In the genomic region with DNA sequence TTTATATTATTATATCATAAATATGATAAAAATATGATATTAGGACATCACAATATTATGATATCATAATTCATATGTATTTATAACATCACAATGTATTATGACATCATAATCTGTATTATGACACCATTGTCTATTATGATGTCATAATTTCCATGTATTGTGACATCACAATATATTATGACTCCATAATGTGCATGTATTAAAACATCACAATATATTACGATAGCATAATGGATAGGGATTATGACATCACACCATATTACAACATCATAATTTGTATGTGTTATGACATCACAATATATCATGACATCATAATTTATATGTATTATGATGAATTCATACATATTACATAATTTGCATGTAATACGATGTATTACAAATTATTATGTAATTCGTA, we compare ENCODE assay signal across 29 cellular contexts.
"Had no signal": no experiment of that assay in that cellular context is flagged by ENCODE, and none has a peak within 500 bp of the region (broad histone marks: within the 10 kb centered on the region; RNA-seq: fewer than 3 reads in every experiment).

No MANE protein-coding gene starts in this region.

- H3K9me3 ChIP-seq: SJCRH30 had no signal

- H3K4me3 ChIP-seq: SJCRH30, SK-N-MC had no signal

- H3K27ac Mint-ChIP-seq: activated CD4-positive, alpha-beta T cell treated with anti-CD3 and anti-CD28 coated beads for 36 hours; activated CD4-positive, alpha-beta T cell treated with anti-CD3 and anti-CD28 coated beads, Interleukin-2, amount 10 ng/mL, durations not matched to agents 7 days and 5 days; activated CD8-positive, alpha-beta T cell treated with anti-CD3 and anti-CD28 coated beads, Interleukin-2, amount 10 ng/mL, durations not matched to agents 7 days and 5 days; activated naive CD4-positive, alpha-beta T cell treated with anti-CD3 and anti-CD28 coated beads for 36 hours; activated naive CD4-positive, alpha-beta T cell treated with anti-CD3 and anti-CD28 coated beads, Interleukin-2, amount 50 U/mL, for 72 hours; activated T-cell treated with anti-CD3 and anti-CD28 coated beads, Interleukin-2, amount 50 U/mL, for 24 hours; activated T-helper 1 cell treated with anti-CD3 and anti-CD28 coated beads, Interleukin-12 subunit alpha, Interleukin-12 subunit beta, Interleukin-2, Interleukin-4 antibody, amounts not matched to agents 30 ng/mL and 10 ng/mL and 1 ng/mL, durations not matched to agents 14 hours and 24 hours and 36 hours; brain had no signal

- H3K4me1 Mint-ChIP-seq: activated CD4-positive, alpha-beta T cell treated with anti-CD3 and anti-CD28 coated beads, Interleukin-2, amount 10 ng/mL, durations not matched to agents 7 days and 5 days; brain had no signal

- ATAC-seq: activated CD4-positive, alpha-beta T cell treated with anti-CD3 and anti-CD28 coated beads for 36 hours; activated CD8-positive, alpha-beta T cell treated with anti-CD3 and anti-CD28 coated beads, Interleukin-2, amount 10 ng/mL, durations not matched to agents 7 days and 5 days; activated naive CD4-positive, alpha-beta T cell treated with anti-CD3 and anti-CD28 coated beads, Interleukin-2, amount 50 U/mL, for 72 hours; Panc1 had no signal

- H3K27me3 ChIP-seq: SJCRH30 had no signal

- H3K4me3 Mint-ChIP-seq: activated CD4-positive, alpha-beta T cell treated with anti-CD3 and anti-CD28 coated beads for 36 hours; activated CD4-positive, alpha-beta T cell treated with anti-CD3 and anti-CD28 coated beads, Interleukin-2, amount 10 ng/mL, durations not matched to agents 7 days and 5 days; activated CD8-positive, alpha-beta T cell treated with anti-CD3 and anti-CD28 coated beads, Interleukin-2, amount 10 ng/mL, durations not matched to agents 7 days and 5 days; activated naive CD4-positive, alpha-beta T cell treated with anti-CD3 and anti-CD28 coated beads for 36 hours; activated T-cell treated with anti-CD3 and anti-CD28 coated beads, Interleukin-2, amount 50 U/mL, for 24 hours; activated T-helper 1 cell treated with anti-CD3 and anti-CD28 coated beads, Interleukin-12 subunit alpha, Interleukin-12 subunit beta, Interleukin-2, Interleukin-4 antibody, amounts not matched to agents 30 ng/mL and 10 ng/mL and 1 ng/mL, durations not matched to agents 14 hours and 24 hours and 36 hours; brain had no signal

- H3K27me3 Mint-ChIP-seq: activated CD4-positive, alpha-beta T cell treated with anti-CD3 and anti-CD28 coated beads for 36 hours; activated CD4-positive, alpha-beta T cell treated with anti-CD3 and anti-CD28 coated beads, Interleukin-2, amount 10 ng/mL, durations not matched to agents 7 days and 5 days; activated T-cell treated with anti-CD3 and anti-CD28 coated beads, Interleukin-2, amount 50 U/mL, for 24 hours; brain had no signal

- H3K36me3 ChIP-seq: SJCRH30 had no signal

- H3K27ac ChIP-seq: SJCRH30, SK-N-MC had no signal

- DNase-seq: activated CD4-positive, alpha-beta T cell treated with anti-CD3 and anti-CD28 coated beads for 36 hours; activated CD4-positive, alpha-beta T cell treated with anti-CD3 and anti-CD28 coated beads, Interleukin-2, amount 10 ng/mL, durations not matched to agents 7 days and 5 days; activated CD4-positive, alpha-beta T cell treated with anti-CD3 and anti-CD28 coated beads, Interleukin-2, amount 50 U/mL, for 48 hours; activated CD8-positive, alpha-beta T cell treated with anti-CD3 and anti-CD28 coated beads, Interleukin-2, amount 10 ng/mL, durations not matched to agents 7 days and 5 days; activated gamma-delta T cell treated with Interleukin-2 at 50 U/mL for 16 hours; activated naive CD4-positive, alpha-beta T cell treated with anti-CD3 and anti-CD28 coated beads for 36 hours; activated T-cell treated with anti-CD3 and anti-CD28 coated beads, Interleukin-2, amount 50 U/mL, for 24 hours; anterior cingulate cortex; caudate nucleus; cerebellar nuclear complex; MM.1S; MV-4-11; NCI-H1092 treated with DMSO at 0.1 percent for 48 hours; NCI-H1417; NCI-H146; NCI-H187; NCI-H2029 treated with DMSO at 0.1 percent for 48 hours; NCI-H2107; NCI-H2171; NCI-H345; NCI-H524 treated with DMSO at 0.1 percent for 48 hours; SHP77; SJCRH30; T1000 had no signal

- H3K4me1 ChIP-seq: SJCRH30 had no signal

- H3K36me3 Mint-ChIP-seq: brain had no signal
